Comparison of ENCODE assay signal across 9 cellular contexts in the genomic region with DNA sequence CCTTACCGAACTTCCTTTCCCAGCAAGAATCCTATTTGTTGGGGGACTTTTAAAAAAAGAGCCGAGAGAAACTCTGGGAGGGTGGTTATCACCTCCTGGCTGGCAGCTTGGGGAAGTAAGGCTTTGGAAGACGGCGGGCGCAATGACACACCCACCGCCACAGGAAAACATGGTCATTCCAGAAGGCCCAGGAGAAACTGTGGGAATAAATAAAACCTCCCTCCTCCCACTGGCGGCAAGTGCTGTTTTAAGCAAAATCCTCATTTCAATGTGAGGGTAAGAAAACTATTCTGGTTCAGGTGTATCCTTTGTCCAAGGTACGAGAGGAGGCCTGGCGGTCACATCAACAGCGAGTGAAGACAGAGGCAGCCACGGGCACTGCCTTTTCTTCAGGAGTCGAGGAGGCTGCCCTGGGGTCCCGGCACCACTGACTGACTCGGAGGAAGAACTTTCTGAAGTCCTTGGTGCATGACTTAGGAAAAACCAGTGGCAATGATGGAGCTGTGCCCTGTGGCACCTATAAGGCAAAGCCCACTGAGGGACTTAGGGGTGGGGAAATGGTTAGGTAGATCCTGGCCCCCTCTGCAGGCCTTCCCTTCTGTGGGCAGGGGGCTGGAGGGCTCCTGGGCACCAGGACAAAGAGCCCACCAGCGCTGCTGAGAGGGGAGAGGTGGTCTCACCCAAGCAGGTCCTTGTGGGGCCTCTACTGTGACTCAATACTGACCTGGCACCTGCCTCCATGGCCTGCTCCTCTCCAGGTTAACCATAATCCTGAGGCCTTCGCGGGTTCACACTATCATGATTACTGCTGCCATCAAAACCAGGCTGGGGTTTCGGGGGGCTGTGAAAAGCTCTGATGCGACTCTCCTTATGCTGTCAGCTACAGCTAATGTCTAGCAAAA. TPM values are rescaled to one million over a fixed set of nuclear protein-coding genes. Genes with fewer than 3 reads are reported as not detected.
DNase-seq lines count a peak whose midpoint lies in the region; ATAC-seq, FAIRE-seq and TF ChIP-seq lines count a peak whose summit lies in the region.
"Had no signal": no experiment of that assay in that cellular context is flagged by ENCODE, and none has a peak within 500 bp of the region (broad histone marks: within the 10 kb centered on the region; RNA-seq: fewer than 3 reads in every experiment).

No MANE protein-coding gene starts in this region.

- H2AK5ac ChIP-seq in mesenchymal stem cell (ENCODE audit: low read length, severe bottlenecking), result peak overlapping the region; percentile 98

- H3K9ac ChIP-seq in astrocyte (ENCODE audit: low read length), result no peak overlapping the region
- H3K9ac ChIP-seq in mesenchymal stem cell (ENCODE audit: low read length), result no peak overlapping the region

- intact Hi-C loops in activated CD4-positive, alpha-beta T cell treated with anti-CD3 and anti-CD28 coated beads for 36 hours (cut with DNase I, micrococcal nuclease), result loop anchor here (2.0 to 5.0 kb wide), 5 partner anchors 37 to 246 kb away; partner anchors contain the start of gene SPOCK2 (in 2 of the 2)
- intact Hi-C loops in testis (cut with DNase I; ENCODE audit: low total_unique reads), result loop anchor here (10.0 kb wide), 4 partner anchors 59 to 439 kb away; partner anchors contain the start of genes CHST3 and DDIT4

- CTCF ChIA-PET in activated CD4-positive, alpha-beta T cell treated with anti-CD3 and anti-CD28 coated beads for 36 hours (lab: Charles Lee), result interaction anchor here (0.9 to 2.2 kb wide), 8 partner anchors 43 to 378 kb away, joined by 3 to 11 read pairs (median 4); no protein-coding TSS in a partner anchor

- peak overlapping the region; percentile 39 to 80 for H3K4ac ChIP-seq in mesenchymal stem cell (ENCODE audit: low read depth in 1 of 2, low read length in 2 of 2)

- H3K4me2 ChIP-seq in astrocyte (ENCODE audit: low read length), result no peak overlapping the region
- no peak overlapping the region for H3K4me2 ChIP-seq in mesenchymal stem cell (ENCODE audit: low read length, poor library complexity, severe bottlenecking)

- H3K4me3 Mint-ChIP-seq in activated CD4-positive, alpha-beta T cell treated with anti-CD3 and anti-CD28 coated beads for 36 hours, result peak overlapping the region; percentile 94
- peak overlapping the region; percentile 40 for H3K4me3 Mint-ChIP-seq in astrocyte (ENCODE audit: unreplicated experiment)

- no peaks in the 10 kb centered on the region for H3K79me1 ChIP-seq in mesenchymal stem cell (replicated peaks; ENCODE audit: low read length, poor library complexity, severe bottlenecking)

- H2BK12ac ChIP-seq in mesenchymal stem cell (ENCODE audit: low read length in 2 of 2), result peak overlapping the region; percentile 94

- peak overlapping the region in 1 of 2 experiments; percentile 51 for H3K14ac ChIP-seq in mesenchymal stem cell (ENCODE audit: low read length in 2 of 2)

- WGBS in mesenchymal stem cell, result 94% methylated on average over 14 of the region's 19 CpGs
- 83 to 85% methylated on average over 15 to 19 of the region's 19 CpGs for WGBS in testis, 2 donors

- H3K4me3 ChIP-seq in astrocyte (ENCODE audit: insufficient read depth, low read depth, low read length) (no peak overlapping the region), mesenchymal stem cell (ENCODE audit: insufficient read depth in 1 of 2, low read depth in 1 of 2, low read length in 2 of 2) (no peak overlapping the region), testis (no peak overlapping the region)

- H3K27ac ChIP-seq in astrocyte (ENCODE audit: low read depth, low read length) (no peak overlapping the region), mesenchymal stem cell (ENCODE audit: low read length, poor library complexity, severe bottlenecking) (peak overlapping the region; percentile 84), testis (peak overlapping the region; percentile 56 to 84)

- H3K27me3 Mint-ChIP-seq in activated CD4-positive, alpha-beta T cell treated with anti-CD3 and anti-CD28 coated beads for 36 hours, result no peaks in the 10 kb centered on the region
- no peaks in the 10 kb centered on the region for H3K27me3 Mint-ChIP-seq in astrocyte (ENCODE audit: low read depth, unreplicated experiment)

- H3K79me2 ChIP-seq in astrocyte (ENCODE audit: insufficient read depth, low read length), result no peaks in the 10 kb centered on the region

- FAIRE-seq in astrocyte (lab: Jason Lieb, UNC), result no peak
- FAIRE-seq: TTC549 had no signal

- H3K9me3 ChIP-seq in astrocyte (ENCODE audit: insufficient read depth, low read depth, low read length) (no peaks in the 10 kb centered on the region), mesenchymal stem cell (ENCODE audit: control insufficient read depth, low read length) (no peaks in the 10 kb centered on the region), testis (no peaks in the 10 kb centered on the region)

- peaks cover 10% of the 10 kb centered on the region for H4K20me1 ChIP-seq in astrocyte (ENCODE audit: insufficient read depth, low read length)

- H3K9me3 Mint-ChIP-seq in activated CD4-positive, alpha-beta T cell treated with anti-CD3 and anti-CD28 coated beads for 36 hours (ENCODE audit: low read depth), result no peaks in the 10 kb centered on the region
- no peaks in the 10 kb centered on the region for H3K9me3 Mint-ChIP-seq in astrocyte (ENCODE audit: unreplicated experiment)

- POLR2A ChIA-PET in activated CD4-positive, alpha-beta T cell treated with anti-CD3 and anti-CD28 coated beads for 36 hours (lab: Charles Lee), result interaction anchor here (0.6 to 4.6 kb wide), 15 partner anchors 10 to 282 kb away, joined by 3 to 48 read pairs (median 6); partner anchors contain the start of gene DDIT4

- peak; percentile 69 for DNase-seq in activated CD4-positive, alpha-beta T cell treated with anti-CD3 and anti-CD28 coated beads for 36 hours
- DNase-seq in activated CD4-positive, alpha-beta T cell treated with anti-CD3 and anti-CD28 coated beads for 4 hours, result no peak
- DNase-seq in astrocyte (ENCODE audit: low read depth) (no peak), mesenchymal stem cell (no peak), testis (no peak), DMS153 (lab: John Stamatoyannopoulos, UW) (no peak), HT-29 (ENCODE audit: low spot score) (no peak), NOMO-1 (lab: John Stamatoyannopoulos, UW; ENCODE audit: unreplicated experiment in 2 of 2) (no peak)

- H3K36me3 Mint-ChIP-seq in activated CD4-positive, alpha-beta T cell treated with anti-CD3 and anti-CD28 coated beads for 36 hours (ENCODE audit: low read depth), result peaks cover 40% of the 10 kb centered on the region
- peaks cover 5% of the 10 kb centered on the region for H3K36me3 Mint-ChIP-seq in astrocyte (ENCODE audit: low read depth, unreplicated experiment)

- H2BK120ac ChIP-seq in mesenchymal stem cell (ENCODE audit: low read depth, low read length), result peak overlapping the region; percentile 69

- H3K18ac ChIP-seq in mesenchymal stem cell (ENCODE audit: low read depth in 1 of 2, low read length in 2 of 2), result peak overlapping the region; percentile 62 to 83

- peaks cover 20% of the 10 kb centered on the region for H3K36me3 ChIP-seq in astrocyte (ENCODE audit: insufficient read depth, low read length)
- H3K36me3 ChIP-seq in mesenchymal stem cell (ENCODE audit: control insufficient read depth in 1 of 2, insufficient read depth in 2 of 2, low read depth in 1 of 2, low read length in 2 of 2), result peaks cover 28 to 51% of the 10 kb centered on the region in 2 experiments
- no peaks in the 10 kb centered on the region for H3K36me3 ChIP-seq in testis (ENCODE audit: low read depth, missing control alignments)

- peak overlapping the region; percentile 20 for H2BK5ac ChIP-seq in mesenchymal stem cell (ENCODE audit: low read depth, low read length, poor library complexity, severe bottlenecking)

- H3K4me1 Mint-ChIP-seq in activated CD4-positive, alpha-beta T cell treated with anti-CD3 and anti-CD28 coated beads for 36 hours, result peaks cover 85% of the 10 kb centered on the region
- peaks cover 36% of the 10 kb centered on the region for H3K4me1 Mint-ChIP-seq in astrocyte (ENCODE audit: low read depth, unreplicated experiment)

- H2AFZ ChIP-seq in astrocyte (ENCODE audit: low read depth, low read length) (no peak overlapping the region), mesenchymal stem cell (ENCODE audit: low read depth, low read length) (no peak overlapping the region)

- peaks cover 55% of the 10 kb centered on the region for H3K4me1 ChIP-seq in astrocyte (ENCODE audit: insufficient read depth, low read length)
- peaks cover 72% of the 10 kb centered on the region for H3K4me1 ChIP-seq in mesenchymal stem cell (ENCODE audit: control insufficient read depth, insufficient read depth, low read depth, low read length)
- H3K4me1 ChIP-seq in testis, result peaks cover 82% of the 10 kb centered on the region

- H3K27me3 ChIP-seq in astrocyte (ENCODE audit: insufficient read depth, low read length), result no peaks in the 10 kb centered on the region
- no peaks in the 10 kb centered on the region for H3K27me3 ChIP-seq in mesenchymal stem cell (ENCODE audit: control insufficient read depth in 1 of 2, insufficient read depth in 1 of 2, low read length in 2 of 2)
- no peaks in the 10 kb centered on the region for H3K27me3 ChIP-seq in testis

- ATAC-seq in activated CD4-positive, alpha-beta T cell treated with anti-CD3 and anti-CD28 coated beads for 36 hours, result no peak

- H4K8ac ChIP-seq in mesenchymal stem cell (ENCODE audit: low read length), result peak overlapping the region; percentile 31

- peak overlapping the region; percentile 62 for H4K91ac ChIP-seq in mesenchymal stem cell (ENCODE audit: low read length)

- peak overlapping the region; percentile 85 for H2BK15ac ChIP-seq in mesenchymal stem cell (ENCODE audit: low read depth, poor library complexity, severe bottlenecking)

- TF ChIP-seq CTCF in astrocyte (IDR thresholded peaks at IDR 0.05; ENCODE audit: insufficient read depth, low read depth, low read length) (no peak), testis (IDR thresholded peaks at IDR 0.05) (no peak)

- H3K23ac ChIP-seq in mesenchymal stem cell (ENCODE audit: low read length in 2 of 2), result no peak overlapping the region

- peak overlapping the region; percentile 99 for H3K27ac Mint-ChIP-seq in activated CD4-positive, alpha-beta T cell treated with anti-CD3 and anti-CD28 coated beads for 36 hours
- peak overlapping the region; percentile 58 for H3K27ac Mint-ChIP-seq in astrocyte (ENCODE audit: unreplicated experiment)

- TF ChIP-seq POLR2A in testis (IDR thresholded peaks at IDR 0.05), result no peak

RNA-seq across cellular contexts. Expression of gene DNAJB12, which starts 21.4 kb away (rescaled TPM):
- 10 to 100 TPM; 19.7 to 21.9 TPM for total RNA-seq in activated CD4-positive, alpha-beta T cell treated with anti-CD3 and anti-CD28 coated beads for 36 hours
- total RNA-seq in astrocyte (24.3 and 24.8 TPM in 2 replicates), testis (10 to 100 TPM; 50.3 to 57.6 TPM)
- polyA plus RNA-seq in mesenchymal stem cell (2013, experiment 1 of 2), result 28.6 TPM
- 27.7 TPM for polyA plus RNA-seq in mesenchymal stem cell (2013, experiment 2 of 2)
- polyA plus RNA-seq in testis (ENCODE audit: insufficient read depth, low read depth, low replicate concordance), result 52.4 TPM
- 54.4 and 58.1 TPM in 2 replicates for total RNA-seq in HT-29 (2014; rRNA removed; shearing (Covaris generic))

RNA-seq across cellular contexts. Expression of gene DDIT4, which starts 59.6 kb away (rescaled TPM):
- total RNA-seq in activated CD4-positive, alpha-beta T cell treated with anti-CD3 and anti-CD28 coated beads for 36 hours, result 1,000 to 10,000 TPM in 1 of 2 experiments, 100 to 1,000 TPM in 1; 750 to 1,039 TPM
- total RNA-seq in astrocyte (244 and 313 TPM in 2 replicates), testis (10 to 100 TPM; 69.6 to 94.3 TPM)
- 109 TPM for polyA plus RNA-seq in mesenchymal stem cell (2013, experiment 1 of 2)
- polyA plus RNA-seq in mesenchymal stem cell (2013, experiment 2 of 2), result 107 TPM
- 46.6 TPM for polyA plus RNA-seq in testis (ENCODE audit: insufficient read depth, low read depth, low replicate concordance)
- 88.4 and 107 TPM in 2 replicates for total RNA-seq in HT-29 (2014; rRNA removed; shearing (Covaris generic))
